24 cellular contexts compared by ENCODE assay signal in the genomic region with DNA sequence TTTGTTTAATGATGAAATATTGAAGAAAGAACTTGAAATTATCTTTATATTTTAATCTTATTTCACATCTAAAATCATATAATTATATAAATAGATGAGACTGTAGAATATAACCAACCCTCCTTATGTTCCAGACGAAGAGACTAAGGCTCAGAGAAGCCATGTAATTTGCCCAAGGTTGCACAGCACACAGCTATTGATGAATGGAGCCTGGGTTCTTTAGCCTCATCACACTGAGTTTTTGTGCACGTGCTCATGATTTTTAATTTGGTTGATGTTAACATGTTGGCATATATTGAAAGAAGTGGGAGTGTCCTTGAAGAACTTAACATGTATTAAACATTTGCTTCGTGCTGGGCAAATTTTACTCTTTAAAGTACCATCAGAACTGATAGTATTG.
DNase-seq lines count a peak whose midpoint lies in the region; ATAC-seq, FAIRE-seq and TF ChIP-seq lines count a peak whose summit lies in the region.
"Had no signal": no experiment of that assay in that cellular context is flagged by ENCODE, and none has a peak within 500 bp of the region (broad histone marks: within the 10 kb centered on the region; RNA-seq: fewer than 3 reads in every experiment).

No MANE protein-coding gene starts in this region.

- H3K4me2 ChIP-seq in A549: no peak overlapping the region
- no peak overlapping the region for H3K4me2 ChIP-seq in K562 (ENCODE audit: insufficient read depth, low read length)
- H3K4me2 ChIP-seq: BLaER1 treated with 17β-estradiol and CSF1 and Interleukin-3, amounts not matched to agents 10 nM and 100 nM had no signal

- H3K9ac ChIP-seq in K562 (ENCODE audit: insufficient read depth in 1 of 2, low read depth in 2 of 2, low read length in 2 of 2): no peak overlapping the region
- H3K9ac ChIP-seq: BLaER1 treated with 17β-estradiol and CSF1 and Interleukin-3, amounts not matched to agents 10 nM and 100 nM had no signal

- peaks cover 76% of the 10 kb centered on the region for H3K79me2 ChIP-seq in ACC112 (ENCODE audit: control insufficient read depth, insufficient read depth, low read length, unreplicated experiment)
- H3K79me2 ChIP-seq in K562 (ENCODE audit: control insufficient read depth, insufficient read depth, low read length): peaks cover 20% of the 10 kb centered on the region

- CTCF ChIA-PET in A549 (lab: Yijun Ruan, JAX): no interaction called here
- CTCF ChIA-PET in HEK293 (lab: Yijun Ruan, JAX): interaction anchor here (1.0 kb wide), 1 partner anchor 9 kb away, joined by 3 read pairs; no protein-coding TSS in a partner anchor
- CTCF ChIA-PET in K562 (lab: Yijun Ruan, JAX; ENCODE audit: low intra/inter-chr PET ratio): no interaction called here

- no peaks in the 10 kb centered on the region for H3K9me1 ChIP-seq in K562 (ENCODE audit: control insufficient read depth, insufficient read depth, low read length)

- in situ Hi-C loops in K562 (cut with MboI): no loop called here

- H3K4me1 ChIP-seq in A549 (peaks cover 70% of the 10 kb centered on the region), ACC112 (ENCODE audit: control insufficient read depth, insufficient read depth, low read length, unreplicated experiment) (peaks cover 49% of the 10 kb centered on the region), HEK293 (ENCODE audit: control insufficient read depth, insufficient read depth, low read length) (0 out of 2 replicates have a peak, but pooled peaks cover 4% of the 10 kb centered on the region), K562 (replicated peaks in 1 of 2; ENCODE audit: control insufficient read depth in 2 of 2, insufficient read depth in 2 of 2, low read length in 2 of 2) (no peaks in the 10 kb centered on the region; a peak in 1 of 5 replicates)
- H3K4me1 ChIP-seq: BE2C had no signal

- H3K4me3 ChIP-seq in A549: no peak overlapping the region
- no peak overlapping the region for H3K4me3 ChIP-seq in ACC112 (ENCODE audit: low read depth, low read length)
- H3K4me3 ChIP-seq in HEK293 (ENCODE audit: low read depth, low read length): no peak overlapping the region
- H3K4me3 ChIP-seq in K562: no peak overlapping the region
- H3K4me3 ChIP-seq: BLaER1 treated with 17β-estradiol and CSF1 and Interleukin-3, amounts not matched to agents 10 nM and 100 nM had no signal

- FAIRE-seq in A549 (lab: Jason Lieb, UNC) (no peak), K562 (lab: Jason Lieb, UNC) (no peak)
- FAIRE-seq: D721Med, GM12891, GM18507 had no signal

- H3K27ac ChIP-seq in A549: peak overlapping the region; percentile 48 to 73; a peak in 2 of 6 replicates
- peak overlapping the region; percentile 73; the same call in 1 of the 2 replicates for H3K27ac ChIP-seq in ACC112 (ENCODE audit: low read depth, low read length)
- no peak overlapping the region for H3K27ac ChIP-seq in HEK293 (ENCODE audit: extremely low read depth, low read depth, low read length)
- H3K27ac ChIP-seq in K562 (ENCODE audit: extremely low read depth, low read depth, low read length): no peak overlapping the region
- H3K27ac ChIP-seq: BLaER1 treated with 17β-estradiol and CSF1 and Interleukin-3, amounts not matched to agents 10 nM and 100 nM had no signal

- WGBS in A549 (ENCODE audit: missing lambda C conversion rate): 91% methylated on average over 3 of the region's 3 CpGs
- 75% methylated on average over 3 of the region's 3 CpGs for WGBS in K562 (ENCODE audit: insufficient coverage, low coverage, missing lambda C conversion rate)

- TF ChIP-seq EP300 in A549 (IDR thresholded peaks at IDR 0.05): no peak
- TF ChIP-seq EP300 in K562 (IDR thresholded peaks at IDR 0.05; ENCODE audit: low read length): no peak

- TF ChIP-seq RAD21 in A549 (conservative IDR thresholded peaks at IDR 0.05 in 1 of 2, IDR thresholded peaks at IDR 0.05 in 1 of 2) (no peak), K562 (CRISPR knock-in tag; conservative IDR thresholded peaks at IDR 0.05 in 1 of 2, IDR thresholded peaks at IDR 0.05 in 1 of 2) (no peak)

- no TSS peak for BruUV-seq in K562 (replicated peaks; lab: Mats Ljungman, UMichigan)

- DNase-seq in A549 (ENCODE audit: low read depth in 1 of 2, low spot score in 1 of 2) (no peak), K562 (ENCODE audit: extremely low read depth in 1 of 4, low spot score in 3 of 4) (no peak), SW 1271 (lab: John Stamatoyannopoulos, UW) (no peak), kidney tubule cell (ENCODE audit: low spot score) (no peak)
- DNase-seq: ACHN; AML-193; BE2C; CD4-positive, alpha-beta T cell; CD8-positive, alpha-beta memory T cell; DMS 273 treated with DMSO at 0.1 percent for 48 hours; DMS79; EL; GDM1; H9; HFFc6 had no signal

- H3K27me3 ChIP-seq in ACC112 (ENCODE audit: insufficient read depth, low read length) (no peaks in the 10 kb centered on the region), K562 (ENCODE audit: control insufficient read depth in 2 of 2, insufficient read depth in 2 of 2, low read length in 2 of 2) (no peaks in the 10 kb centered on the region)
- H3K27me3 ChIP-seq: BE2C; BLaER1 treated with 17β-estradiol and CSF1 and Interleukin-3, amounts not matched to agents 10 nM and 100 nM had no signal

- H4K20me1 ChIP-seq in K562 (replicated peaks; ENCODE audit: control insufficient read depth, insufficient read depth, low read length): no peaks in the 10 kb centered on the region

- POLR2A ChIA-PET in A549 (lab: Yijun Ruan, JAX) (no interaction called here), HEK293 (lab: Yijun Ruan, JAX) (no interaction called here), K562 (lab: Yijun Ruan, JAX) (no interaction called here)

- H3K9me3 ChIP-seq in A549 (no peaks in the 10 kb centered on the region), HEK293 (ENCODE audit: control insufficient read depth, insufficient read depth, low read depth, low read length) (no peaks in the 10 kb centered on the region), K562 (replicated peaks; ENCODE audit: control insufficient read depth, insufficient read depth, low read depth, low read length) (no peaks in the 10 kb centered on the region)
- H3K9me3 ChIP-seq: BE2C; BLaER1 treated with 17β-estradiol and CSF1 and Interleukin-3, amounts not matched to agents 10 nM and 100 nM had no signal

- no peaks in the 10 kb centered on the region for H3K36me3 ChIP-seq in ACC112 (ENCODE audit: insufficient read depth, low read length)
- no peaks in the 10 kb centered on the region for H3K36me3 ChIP-seq in HEK293 (ENCODE audit: control insufficient read depth in 2 of 2, insufficient read depth in 1 of 2, low read length in 2 of 2)
- H3K36me3 ChIP-seq in K562 (ENCODE audit: control insufficient read depth, insufficient read depth, low read length): no peaks in the 10 kb centered on the region
- H3K36me3 ChIP-seq: BE2C had no signal

- TF ChIP-seq POLR2A in A549 (IDR thresholded peaks at IDR 0.05; ENCODE audit: low read length): no peak
- no peak for TF ChIP-seq POLR2A in K562 (conservative IDR thresholded peaks at IDR 0.05)

- H2AFZ ChIP-seq in ACC112 (ENCODE audit: low read length, unreplicated experiment) (no peak overlapping the region), K562 (ENCODE audit: low read depth, low read length) (no peak overlapping the region)

- ATAC-seq in A549: no peak
- ATAC-seq in K562: no peak
- ATAC-seq in HG03457 (IDR thresholded peaks at IDR 0.05; ENCODE audit: unreplicated experiment): no peak
- ATAC-seq in HG02870 (IDR thresholded peaks at IDR 0.05; ENCODE audit: unreplicated experiment): no peak
- ATAC-seq: HCT116 had no signal

- TF ChIP-seq CTCF in A549 (IDR thresholded peaks at IDR 0.05) (no peak), HEK293 (tag by site-specific recombination; IDR thresholded peaks at IDR 0.05) (no peak), K562 (IDR thresholded peaks at IDR 0.05 in 2 of 3, conservative IDR thresholded peaks at IDR 0.05 in 1 of 3; ENCODE audit: insufficient read depth in 2 of 3, low read depth in 1 of 3, low read length in 3 of 3) (no peak)

- intact Hi-C loops in K562 (cut with micrococcal nuclease): no loop called here

TF ChIP-seq in A549, 52 proteins besides CTCF, POLR2A, EP300 and RAD21:
- TF ChIP-seq GATA3 (IDR thresholded peaks at IDR 0.05; ENCODE audit: borderline replicate concordance): no peak
- TF ChIP-seq KDM5A (IDR thresholded peaks at IDR 0.05): no peak
- TF ChIP-seq HDAC2 (IDR thresholded peaks at IDR 0.05): no peak
- TF ChIP-seq ESRRA (IDR thresholded peaks at IDR 0.05; ENCODE audit: borderline replicate concordance, low read length): no peak

TF ChIP-seq in HEK293, 187 proteins besides CTCF, POLR2A, EP300 and RAD21:
- no peak for TF ChIP-seq KLF16 (tag by site-specific recombination; IDR thresholded peaks at IDR 0.05)
- TF ChIP-seq ZNF768 (tag by site-specific recombination; IDR thresholded peaks at IDR 0.05): 0 out of 2 replicates have a peak, but pooled peaks have one; percentile 13

TF ChIP-seq in K562, 482 proteins besides CTCF, POLR2A, EP300 and RAD21:
- TF ChIP-seq ELK3 (CRISPR knock-in tag; IDR thresholded peaks at IDR 0.05) (no peak), HEY1 (CRISPR knock-in tag; IDR thresholded peaks at IDR 0.05; ENCODE audit: borderline replicate concordance) (no peak), RBM25 (IDR thresholded peaks at IDR 0.05; ENCODE audit: low read depth, low read length, severe bottlenecking) (peak; percentile 79), ZBTB5 (IDR thresholded peaks at IDR 0.05) (no peak), GABPB1 (CRISPR knock-in tag; IDR thresholded peaks at IDR 0.05) (no peak), ZFP36 (IDR thresholded peaks at IDR 0.05; ENCODE audit: low read depth, low read length, partially characterized antibody) (peak; percentile 73)
TF ChIP-seq in K562: peak in this region for 2.

Comparison
In these comparisons a context has a peak if more than half of its experiments do, and no peak if none do; other contexts are left out.
1. H3K27ac ChIP-seq: peak in A549 (2 of 2) and ACC112 (single experiment); none in HEK293 (single experiment) and K562 (single experiment).